In the genomic region with DNA sequence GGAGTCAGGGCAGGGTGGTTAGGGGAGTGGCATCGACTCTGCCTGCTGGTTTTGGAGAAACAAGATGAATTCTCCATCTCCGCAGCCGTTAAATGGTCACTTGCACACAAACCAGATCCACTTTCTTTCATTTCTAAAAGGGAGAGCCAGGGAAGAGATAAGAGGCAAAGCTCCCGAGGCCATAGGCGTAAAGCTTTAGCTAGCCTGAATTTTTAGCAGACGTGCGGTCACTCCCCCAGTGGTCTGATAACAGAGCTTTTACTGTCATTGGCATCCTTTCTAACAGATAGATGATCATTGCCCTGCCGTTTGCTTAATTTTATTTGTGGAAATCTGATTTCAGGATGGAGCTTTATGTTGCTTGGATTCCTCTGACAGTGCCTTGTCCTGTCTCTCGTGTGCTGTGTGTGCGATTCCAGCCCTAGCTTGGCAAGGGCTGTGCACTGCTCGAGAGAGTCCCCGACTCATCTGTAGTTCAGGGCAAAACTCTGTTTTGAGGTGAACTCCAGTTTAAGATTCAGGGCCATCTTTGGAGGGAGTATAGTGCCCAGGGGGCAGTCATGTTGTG, we compare ENCODE assay signal across 22 cellular contexts.
"Had no signal": no experiment of that assay in that cellular context is flagged by ENCODE, and none has a peak within 500 bp of the region (broad histone marks: within the 10 kb centered on the region; RNA-seq: fewer than 3 reads in every experiment).

No MANE protein-coding gene starts in this region.

- H3K27ac ChIP-seq: heart left ventricle, left lung, lower lobe of right lung, right atrium auricular region, transverse colon had no signal

- H3K4me1 ChIP-seq: heart left ventricle, left lung, lower lobe of right lung, right atrium auricular region, transverse colon had no signal

- H3K9me3 ChIP-seq: heart left ventricle, left lung, lower lobe of right lung, mucosa of descending colon, right atrium auricular region, transverse colon had no signal

- H3K4me3 ChIP-seq: heart left ventricle, left lung, lower lobe of right lung, mucosa of descending colon, right atrium auricular region, transverse colon had no signal

- ATAC-seq: heart left ventricle; left lung; lower lobe of right lung; mucosa of descending colon; natural killer cell treated with Interleukin-12 subunit alpha and Interleukin-12 subunit beta and Interleukin-15 and Interleukin-18, amount 100 ng/mL, for 72 hours; T-cell had no signal

- H3K27me3 ChIP-seq: left lung, right atrium auricular region, transverse colon had no signal

- H3K36me3 ChIP-seq: heart left ventricle, left lung, lower lobe of right lung, right atrium auricular region, transverse colon had no signal

- DNase-seq: activated CD4-positive, alpha-beta memory T cell treated with anti-CD3 and anti-CD28 coated beads for 36 hours; activated CD4-positive, alpha-beta T cell treated with anti-CD3 and anti-CD28 coated beads, Interleukin-2, amount 10 ng/mL, durations not matched to agents 24 days and 14 days; activated CD4-positive, CD25-positive, alpha-beta regulatory T cell treated with anti-CD3 and anti-CD28 coated beads, Interleukin-2, amount 50 U/mL, for 72 hours; activated CD8-positive, alpha-beta memory T cell treated with anti-CD3 and anti-CD28 coated beads, Interleukin-2, amount 50 U/mL, for 48 hours; activated gamma-delta T cell; activated naive CD4-positive, alpha-beta T cell treated with anti-CD3 and anti-CD28 coated beads, Interleukin-2, amount 10 ng/mL, durations not matched to agents 7 days and 5 days; activated naive CD8-positive, alpha-beta T cell treated with anti-CD3 and anti-CD28 coated beads, Interleukin-2, amount 10 ng/mL, durations not matched to agents 7 days and 5 days; activated T-cell treated with anti-CD3 and anti-CD28 coated beads, Interleukin-2, amount 50 U/mL, for 24 hours; amygdala; caudate nucleus; heart left ventricle; kidney glomerular epithelial cell; left lung; lower lobe of right lung; mesenchymal stem cell; mucosa of descending colon; stimulated activated CD4-positive, alpha-beta T cell treated with anti-CD3 and anti-CD28 coated beads, Interleukin-2, amount 100 ng/mL, for 48 hours; stimulated activated naive CD4-positive, alpha-beta T cell treated with Interleukin-2 at 50 U/mL for 16 hours; T-cell; transverse colon had no signal
